Comparison of ENCODE assay signal across 18 cellular contexts in genomic region chr10:817371-817770, GRCh38.
A peak's percentile ranks its signal among the peaks of the same experiment; 100 is the strongest.
DNase-seq lines count a peak whose midpoint lies in the region; ATAC-seq and TF ChIP-seq lines count a peak whose summit lies in the region.
"Had no signal": no experiment of that assay in that cellular context is flagged by ENCODE, and none has a peak within 500 bp of the region (broad histone marks: within the 10 kb centered on the region; RNA-seq: fewer than 3 reads in every experiment).

No MANE protein-coding gene starts in this region.

- H3K4me1 ChIP-seq in subcutaneous abdominal adipose tissue (ENCODE audit: control insufficient read depth in 5 of 5, insufficient read depth in 5 of 5, low read length in 5 of 5), result peaks cover 5 to 41% (median 21%) of the 10 kb centered on the region in 5 donors

- peak overlapping the region; percentile 51 for H3K27ac ChIP-seq in subcutaneous abdominal adipose tissue (ENCODE audit: low read depth, low read length)
- H3K27ac ChIP-seq: KMS-11 had no signal

- H3K9me3 Mint-ChIP-seq in activated naive CD8-positive, alpha-beta T cell treated with anti-CD3 and anti-CD28 coated beads, Interleukin-2, amount 50 U/mL, for 24 hours, result no peaks in the 10 kb centered on the region
- no peaks in the 10 kb centered on the region for H3K9me3 Mint-ChIP-seq in activated naive CD8-positive, alpha-beta T cell treated with anti-CD3 and anti-CD28 coated beads for 36 hours
- H3K9me3 Mint-ChIP-seq in mesothelial cell of epicardium (no peaks in the 10 kb centered on the region), endothelial cell (ENCODE audit: unreplicated experiment) (no peaks in the 10 kb centered on the region)
- H3K9me3 Mint-ChIP-seq: CD4-positive, alpha-beta memory T cell had no signal

- H3K4me3 ChIP-seq in choroid plexus epithelial cell (ENCODE audit: low read depth, low read length), result no peak overlapping the region
- H3K4me3 ChIP-seq in subcutaneous abdominal adipose tissue (ENCODE audit: low read depth in 1 of 5, low read length in 5 of 5), result no peak overlapping the region

- H3K27ac Mint-ChIP-seq in activated naive CD8-positive, alpha-beta T cell treated with anti-CD3 and anti-CD28 coated beads, Interleukin-2, amount 50 U/mL, for 24 hours, result peak overlapping the region; percentile 15
- H3K27ac Mint-ChIP-seq in activated naive CD8-positive, alpha-beta T cell treated with anti-CD3 and anti-CD28 coated beads for 36 hours, result no peak overlapping the region
- H3K27ac Mint-ChIP-seq in mesothelial cell of epicardium (peak overlapping the region; percentile 16), endothelial cell (ENCODE audit: unreplicated experiment) (no peak overlapping the region)

- peaks cover 53% of the 10 kb centered on the region for H3K36me3 Mint-ChIP-seq in activated naive CD8-positive, alpha-beta T cell treated with anti-CD3 and anti-CD28 coated beads, Interleukin-2, amount 50 U/mL, for 24 hours (ENCODE audit: low read depth)
- peaks cover 10% of the 10 kb centered on the region for H3K36me3 Mint-ChIP-seq in activated naive CD8-positive, alpha-beta T cell treated with anti-CD3 and anti-CD28 coated beads for 36 hours
- peaks cover 57% of the 10 kb centered on the region for H3K36me3 Mint-ChIP-seq in mesothelial cell of epicardium
- peaks cover 72% of the 10 kb centered on the region for H3K36me3 Mint-ChIP-seq in endothelial cell (ENCODE audit: low read depth, unreplicated experiment)

- no peaks in the 10 kb centered on the region for H3K27me3 ChIP-seq in subcutaneous abdominal adipose tissue (ENCODE audit: control insufficient read depth in 5 of 5, insufficient read depth in 4 of 5, low read length in 5 of 5)

- TF ChIP-seq CTCF in choroid plexus epithelial cell (conservative IDR thresholded peaks at IDR 0.05; ENCODE audit: low read depth, low read length), result no peak
- TF ChIP-seq CTCF in mesothelial cell of epicardium (IDR thresholded peaks at IDR 0.05; ENCODE audit: unreplicated experiment), result no peak
- TF ChIP-seq CTCF in endothelial cell (IDR thresholded peaks at IDR 0.05; ENCODE audit: unreplicated experiment), result no peak

- no peak overlapping the region for H3K9ac ChIP-seq in subcutaneous abdominal adipose tissue (ENCODE audit: low read length in 5 of 5)
- H3K9ac ChIP-seq: KMS-11 had no signal

- H3K36me3 ChIP-seq in subcutaneous abdominal adipose tissue (ENCODE audit: control insufficient read depth in 5 of 5, insufficient read depth in 5 of 5, low read length in 5 of 5), result peaks cover 2 to 91% (median 74%) of the 10 kb centered on the region in 5 donors

- no peak overlapping the region for H3K4me3 Mint-ChIP-seq in activated naive CD8-positive, alpha-beta T cell treated with anti-CD3 and anti-CD28 coated beads, Interleukin-2, amount 50 U/mL, for 24 hours
- no peak overlapping the region for H3K4me3 Mint-ChIP-seq in activated naive CD8-positive, alpha-beta T cell treated with anti-CD3 and anti-CD28 coated beads for 36 hours
- H3K4me3 Mint-ChIP-seq in mesothelial cell of epicardium (no peak overlapping the region), endothelial cell (ENCODE audit: unreplicated experiment) (no peak overlapping the region)
- H3K4me3 Mint-ChIP-seq: CD4-positive, alpha-beta memory T cell had no signal

- ATAC-seq in activated naive CD8-positive, alpha-beta T cell treated with anti-CD3 and anti-CD28 coated beads, Interleukin-2, amount 50 U/mL, for 24 hours, result no peak
- no peak for ATAC-seq in GM21576 (IDR thresholded peaks at IDR 0.05; ENCODE audit: unreplicated experiment)

- H3K27me3 Mint-ChIP-seq in activated naive CD8-positive, alpha-beta T cell treated with anti-CD3 and anti-CD28 coated beads, Interleukin-2, amount 50 U/mL, for 24 hours, result no peaks in the 10 kb centered on the region
- H3K27me3 Mint-ChIP-seq in activated naive CD8-positive, alpha-beta T cell treated with anti-CD3 and anti-CD28 coated beads for 36 hours, result no peaks in the 10 kb centered on the region
- H3K27me3 Mint-ChIP-seq in mesothelial cell of epicardium (ENCODE audit: low read depth) (no peaks in the 10 kb centered on the region), endothelial cell (ENCODE audit: unreplicated experiment) (peaks cover 8% of the 10 kb centered on the region)
- H3K27me3 Mint-ChIP-seq: CD4-positive, alpha-beta memory T cell had no signal

- DNase-seq in activated naive CD8-positive, alpha-beta T cell treated with anti-CD3 and anti-CD28 coated beads, Interleukin-2, amount 50 U/mL, for 24 hours, result no peak
- DNase-seq in activated naive CD8-positive, alpha-beta T cell treated with anti-CD3 and anti-CD28 coated beads for 36 hours, result no peak
- DNase-seq in choroid plexus epithelial cell (ENCODE audit: low read depth), result peak; percentile 12
- no peak for DNase-seq in mesothelial cell of epicardium (ENCODE audit: low spot score in 2 of 2, unreplicated experiment in 2 of 2)
- no peak for DNase-seq in endothelial cell (ENCODE audit: low spot score)
- no peak for DNase-seq in NCI-H510A (lab: John Stamatoyannopoulos, UW)
- DNase-seq: 8988T; Calu3; CD4-positive, alpha-beta memory T cell; DMS79; NCI-H1048; NCI-H1436 treated with DMSO at 0.1 percent for 48 hours; NCI-H2029 treated with DMSO at 0.1 percent for 48 hours; NCI-H774; RPMI8226 had no signal

- no peaks in the 10 kb centered on the region for H3K9me3 ChIP-seq in subcutaneous abdominal adipose tissue (ENCODE audit: control insufficient read depth in 5 of 5, low read length in 5 of 5)

- H3K4me1 Mint-ChIP-seq in activated naive CD8-positive, alpha-beta T cell treated with anti-CD3 and anti-CD28 coated beads, Interleukin-2, amount 50 U/mL, for 24 hours, result peaks cover 5% of the 10 kb centered on the region
- H3K4me1 Mint-ChIP-seq in activated naive CD8-positive, alpha-beta T cell treated with anti-CD3 and anti-CD28 coated beads for 36 hours, result peaks cover 9% of the 10 kb centered on the region
- H3K4me1 Mint-ChIP-seq in mesothelial cell of epicardium (no peaks in the 10 kb centered on the region), endothelial cell (ENCODE audit: unreplicated experiment) (peaks cover 5% of the 10 kb centered on the region)

Comparison
In these comparisons a context has a peak if more than half of its experiments do, and no peak if none do; other contexts are left out.
1. H3K27ac Mint-ChIP-seq: peak in activated naive CD8-positive, alpha-beta T cell treated with anti-CD3 and anti-CD28 coated beads, Interleukin-2, amount 50 U/mL, for 24 hours (single experiment) and mesothelial cell of epicardium (single experiment); none in activated naive CD8-positive, alpha-beta T cell treated with anti-CD3 and anti-CD28 coated beads for 36 hours (single experiment) and endothelial cell (single experiment).